In the genomic region with DNA sequence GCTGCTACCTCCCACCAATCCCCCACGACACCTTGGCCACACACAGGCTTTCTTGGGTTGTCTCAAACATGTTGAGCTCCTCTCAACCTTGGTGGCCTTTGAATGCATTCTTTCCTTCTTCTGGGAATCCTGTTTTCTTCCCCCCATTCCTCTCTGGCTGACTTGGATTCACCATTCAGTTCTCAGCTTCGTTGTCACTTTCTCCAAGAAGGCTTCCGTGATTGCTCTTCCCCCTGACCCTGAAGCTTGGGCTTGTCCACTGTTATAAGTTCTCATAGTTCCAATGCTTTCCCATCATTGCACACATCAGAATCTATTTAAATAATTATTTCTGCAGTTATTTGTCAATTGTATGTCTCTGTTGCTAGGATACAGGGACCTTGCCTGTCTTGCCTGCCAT, we compare ENCODE assay signal across 26 cellular contexts.
"Had no signal": no experiment of that assay in that cellular context is flagged by ENCODE, and none has a peak within 500 bp of the region (broad histone marks: within the 10 kb centered on the region; RNA-seq: fewer than 3 reads in every experiment).

No MANE protein-coding gene starts in this region.

- H3K9me3 Mint-ChIP-seq: effector memory CD8-positive, alpha-beta T cell; naive thymus-derived CD8-positive, alpha-beta T cell; stimulated activated effector memory CD8-positive, alpha-beta T cell treated with anti-CD3 and anti-CD28 coated beads, Interleukin-12 subunit alpha, Interleukin-12 subunit beta, amount 100 ng/mL, for 72 hours; stimulated activated naive CD8-positive, alpha-beta T cell treated with anti-CD3 and anti-CD28 coated beads, Interleukin-15, amount 100 ng/mL, for 72 hours had no signal

- H3K27ac ChIP-seq: esophagus squamous epithelium, heart right ventricle, lower lobe of right lung, psoas muscle, sigmoid colon, suprapubic skin, transverse colon, upper lobe of right lung, uterus had no signal

- H3K4me1 ChIP-seq: upper lobe of right lung, uterus had no signal

- DNase-seq: cortex of kidney; effector memory CD8-positive, alpha-beta T cell; erythroblast; esophagus squamous epithelium; foreskin melanocyte; glutamatergic neuron; heart right ventricle; hippocampal formation; left ventricle myocardium superior; lower lobe of right lung; naive thymus-derived CD8-positive, alpha-beta T cell; nephron progenitor cell; nucleus accumbens; psoas muscle; sigmoid colon; stimulated activated CD4-positive, alpha-beta T cell treated with anti-CD3 and anti-CD28 coated beads, Interleukin-2, amount 100 ng/mL, for 24 hours; stimulated activated CD4-positive, alpha-beta T cell treated with anti-CD3 and anti-CD28 coated beads, Interleukin-4, amount 100 ng/mL, for 24 hours; stimulated activated naive CD8-positive, alpha-beta T cell treated with anti-CD3 and anti-CD28 coated beads, Interleukin-15, amount 100 ng/mL, for 72 hours; transverse colon; upper lobe of right lung; uterus had no signal

- H3K4me3 ChIP-seq: esophagus squamous epithelium, heart right ventricle, lower lobe of right lung, psoas muscle, sigmoid colon, suprapubic skin, transverse colon, upper lobe of right lung, uterus had no signal

- H3K36me3 Mint-ChIP-seq: naive thymus-derived CD8-positive, alpha-beta T cell; stimulated activated effector memory CD8-positive, alpha-beta T cell treated with anti-CD3 and anti-CD28 coated beads, Interleukin-12 subunit alpha, Interleukin-12 subunit beta, amount 100 ng/mL, for 72 hours had no signal

- ATAC-seq: effector memory CD8-positive, alpha-beta T cell; heart right ventricle; left ventricle myocardium superior; lower lobe of right lung; naive thymus-derived CD8-positive, alpha-beta T cell; psoas muscle; right cardiac atrium; stimulated activated effector memory CD8-positive, alpha-beta T cell treated with anti-CD3 and anti-CD28 coated beads, Interleukin-12 subunit alpha, Interleukin-12 subunit beta, amount 100 ng/mL, for 72 hours; stimulated activated naive CD8-positive, alpha-beta T cell treated with anti-CD3 and anti-CD28 coated beads, Interleukin-15, amount 100 ng/mL, for 72 hours; upper lobe of right lung had no signal

- FAIRE-seq: endometrium, islet of Langerhans had no signal

- H3K9me3 ChIP-seq: esophagus squamous epithelium, lower lobe of right lung, psoas muscle, sigmoid colon, suprapubic skin, transverse colon, upper lobe of right lung, uterus had no signal

- H3K4me3 Mint-ChIP-seq: effector memory CD8-positive, alpha-beta T cell; naive thymus-derived CD8-positive, alpha-beta T cell; nephron progenitor cell; stimulated activated effector memory CD8-positive, alpha-beta T cell treated with anti-CD3 and anti-CD28 coated beads, Interleukin-12 subunit alpha, Interleukin-12 subunit beta, amount 100 ng/mL, for 72 hours; stimulated activated naive CD8-positive, alpha-beta T cell treated with anti-CD3 and anti-CD28 coated beads, Interleukin-15, amount 100 ng/mL, for 72 hours had no signal

- H3K27ac Mint-ChIP-seq: effector memory CD8-positive, alpha-beta T cell; nephron progenitor cell; stimulated activated effector memory CD8-positive, alpha-beta T cell treated with anti-CD3 and anti-CD28 coated beads, Interleukin-12 subunit alpha, Interleukin-12 subunit beta, amount 100 ng/mL, for 72 hours; stimulated activated naive CD8-positive, alpha-beta T cell treated with anti-CD3 and anti-CD28 coated beads, Interleukin-15, amount 100 ng/mL, for 72 hours had no signal

- H3K27me3 ChIP-seq: sigmoid colon, suprapubic skin, transverse colon, upper lobe of right lung, uterus had no signal

- H3K27me3 Mint-ChIP-seq: effector memory CD8-positive, alpha-beta T cell; naive thymus-derived CD8-positive, alpha-beta T cell; stimulated activated naive CD8-positive, alpha-beta T cell treated with anti-CD3 and anti-CD28 coated beads, Interleukin-15, amount 100 ng/mL, for 72 hours had no signal

- H3K36me3 ChIP-seq: esophagus squamous epithelium, heart right ventricle, lower lobe of right lung, sigmoid colon, suprapubic skin, transverse colon, upper lobe of right lung, uterus had no signal
